16 cellular contexts compared by ENCODE assay signal in genomic region chr6:31169858-31170599, GRCh38. TPM values are rescaled to one million over a fixed set of nuclear protein-coding genes. Genes with fewer than 3 reads are reported as not detected.
"Had no signal": no experiment of that assay in that cellular context is flagged by ENCODE, and none has a peak within 500 bp of the region (broad histone marks: within the 10 kb centered on the region; RNA-seq: fewer than 3 reads in every experiment).

No MANE protein-coding gene starts in this region.

RNA-seq across cellular contexts. Expression of gene POU5F1, which starts 0.5 kb away (rescaled TPM):
- total RNA-seq: activated T-helper 2 cell treated with anti-CD3 and anti-CD28 coated beads, Interferon-gamma antibody, Interleukin-2, Interleukin-4, amounts not matched to agents 10 μg/mL and 5 μg/mL and 100 μg/mL, durations not matched to agents 14 hours and 24 hours and 36 hours; ascending aorta; lung microvascular endothelial cell; T-helper 17 cell had no signal

RNA-seq across cellular contexts. Expression of gene PSORS1C2, which starts 31.2 kb away (rescaled TPM):
- total RNA-seq: activated CD8-positive, alpha-beta memory T cell treated with anti-CD3 and anti-CD28 coated beads for 36 hours; activated T-cell treated with anti-CD3 and anti-CD28 coated beads, Interleukin-2, amount 50 U/mL, for 4 hours; activated T-helper 2 cell treated with anti-CD3 and anti-CD28 coated beads, Interferon-gamma antibody, Interleukin-2, Interleukin-4, amounts not matched to agents 10 μg/mL and 5 μg/mL and 100 μg/mL, durations not matched to agents 14 hours and 24 hours and 36 hours; adrenal gland; dermis blood vessel endothelial cell; hepatocyte; left ventricle myocardium inferior; lung microvascular endothelial cell; myocyte; pulmonary artery endothelial cell; right cardiac atrium; subcutaneous adipose tissue; T-helper 17 cell; upper lobe of right lung had no signal
- polyA plus RNA-seq: adrenal gland, hepatocyte, immature natural killer cell, right cardiac atrium had no signal

RNA-seq across cellular contexts. Expression of gene CDSN, which starts 49.8 kb away (rescaled TPM):
- total RNA-seq: activated CD8-positive, alpha-beta memory T cell treated with anti-CD3 and anti-CD28 coated beads for 36 hours; activated T-cell treated with anti-CD3 and anti-CD28 coated beads, Interleukin-2, amount 50 U/mL, for 4 hours; activated T-helper 2 cell treated with anti-CD3 and anti-CD28 coated beads, Interferon-gamma antibody, Interleukin-2, Interleukin-4, amounts not matched to agents 10 μg/mL and 5 μg/mL and 100 μg/mL, durations not matched to agents 14 hours and 24 hours and 36 hours; adrenal gland; ascending aorta; dermis blood vessel endothelial cell; hepatocyte; left ventricle myocardium inferior; lung microvascular endothelial cell; myocyte; pulmonary artery endothelial cell; subcutaneous adipose tissue; T-helper 17 cell; upper lobe of right lung had no signal
- polyA plus RNA-seq: hepatocyte, immature natural killer cell had no signal
